In the genomic region with DNA sequence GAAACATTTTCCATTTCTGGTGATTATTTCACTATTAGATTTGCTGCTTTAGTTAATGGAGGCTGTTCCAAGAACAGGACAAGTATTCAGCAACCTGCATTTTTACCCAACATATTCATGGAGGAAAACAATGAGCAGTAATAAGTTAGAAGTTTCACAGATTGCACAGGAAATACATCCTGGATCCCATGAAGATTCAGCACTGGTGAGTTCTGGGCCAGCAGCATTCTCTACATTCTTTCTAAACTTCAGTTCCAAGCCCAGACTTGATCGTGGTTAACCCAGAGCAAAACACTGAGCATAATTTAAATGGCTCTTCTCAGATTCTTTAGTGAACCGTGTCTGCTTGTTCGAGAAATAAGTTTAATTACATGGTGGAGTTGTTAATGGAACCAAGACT, we compare ENCODE assay signal across 12 cellular contexts. TPM values are rescaled to one million over a fixed set of nuclear protein-coding genes. Genes with fewer than 3 reads are reported as not detected.
DNase-seq lines count a peak whose midpoint lies in the region; TF ChIP-seq lines count a peak whose summit lies in the region.
"Had no signal": no experiment of that assay in that cellular context is flagged by ENCODE, and none has a peak within 500 bp of the region (broad histone marks: within the 10 kb centered on the region; RNA-seq: fewer than 3 reads in every experiment).

No MANE protein-coding gene starts in this region.

- TF ChIP-seq POLR2A in breast epithelium (IDR thresholded peaks at IDR 0.05) = no peak

- H3K27me3 ChIP-seq in HUES64 (ENCODE audit: insufficient read depth, low read length) (peaks cover 28% of the 10 kb centered on the region), breast epithelium (no peaks in the 10 kb centered on the region), HAP-1 (ENCODE audit: low read depth) (no peaks in the 10 kb centered on the region)

- H3K4me3 ChIP-seq in HUES64 (ENCODE audit: low read length) (peak overlapping the region; percentile 71; the same call in 1 of the 2 replicates), breast epithelium (no peak overlapping the region), HAP-1 (no peak overlapping the region)
- H3K4me3 ChIP-seq: colonic mucosa, sigmoid colon had no signal

- in situ Hi-C loops in HAP-1 (cut with MboI; ENCODE audit: low sequenced_read_pairs) = loop anchor here (25.0 kb wide), 1 partner anchor 840 kb away; no protein-coding TSS in a partner anchor

- peaks cover 24% of the 10 kb centered on the region for H3K4me1 ChIP-seq in HUES64 (ENCODE audit: insufficient read depth, low read length)
- peaks cover 6 to 8% of the 10 kb centered on the region in 2 donors for H3K4me1 ChIP-seq in breast epithelium
- H3K4me1 ChIP-seq in HAP-1 = peaks cover 8% of the 10 kb centered on the region; the same call in 1 of the 2 replicates

- peak; percentile 62 for DNase-seq in AG08396 (ENCODE audit: low spot score)
- peak in 1 of 2 donors; percentile 66 for DNase-seq in breast epithelium (ENCODE audit: low spot score in 2 of 2)
- peak; percentile 83 for DNase-seq in kidney glomerular epithelial cell (lab: John Stamatoyannopoulos, UW)
- DNase-seq in HAP-1 (ENCODE audit: low spot score in 2 of 2) = no peak
- DNase-seq in caudate nucleus (lab: John Stamatoyannopoulos, UW) = no peak
- no peak for DNase-seq in HUDEP-2 (lab: John Stamatoyannopoulos, UW; ENCODE audit: unreplicated experiment in 76 of 76)
- DNase-seq in GM19238 (ENCODE audit: insufficient read length, low spot score) = no peak
- DNase-seq: activated CD8-positive, alpha-beta memory T cell treated with anti-CD3 and anti-CD28 coated beads, Interleukin-2, amount 50 U/mL, for 4 hours; CD4-positive, CD25-positive, alpha-beta regulatory T cell; colonic mucosa; sigmoid colon had no signal

- WGBS in HUES64 = 77% methylated on average over 3 of the region's 3 CpGs

- no peaks in the 10 kb centered on the region for H3K9me3 ChIP-seq in HUES64 (ENCODE audit: insufficient read depth, low read depth, low read length)
- no peaks in the 10 kb centered on the region for H3K9me3 ChIP-seq in breast epithelium
- H3K9me3 ChIP-seq in HAP-1 = no peaks in the 10 kb centered on the region
- H3K9me3 ChIP-seq: colonic mucosa, sigmoid colon had no signal

- intact Hi-C loops in breast epithelium (cut with DNase I; ENCODE audit: low total_unique reads) = no loop called here

- H3K27ac ChIP-seq in HUES64 (ENCODE audit: low read depth, low read length) (no peak overlapping the region), breast epithelium (peak overlapping the region; percentile 66 to 78), caudate nucleus (ENCODE audit: low read depth, low read length) (no peak overlapping the region)
- H3K27ac ChIP-seq: colonic mucosa had no signal

- TF ChIP-seq CTCF in breast epithelium (IDR thresholded peaks at IDR 0.05) = no peak

- H3K9ac ChIP-seq in HUES64 (ENCODE audit: low read depth, low read length) = no peak overlapping the region

- H3K36me3 ChIP-seq in HUES64 (ENCODE audit: insufficient read depth, low read length) (peaks cover 8% of the 10 kb centered on the region; the same call in 1 of the 2 replicates), breast epithelium (no peaks in the 10 kb centered on the region), HAP-1 (replicated peaks) (no peaks in the 10 kb centered on the region)
- H3K36me3 ChIP-seq: colonic mucosa, sigmoid colon had no signal

RNA-seq across cellular contexts. Expression of a gene that starts 3.8 kb away (rescaled TPM):
- polyA plus RNA-seq in HUES64 (2013, experiment 1 of 2) = 11.3 TPM
- polyA plus RNA-seq in HUES64 (2013, experiment 2 of 2) = 12.2 TPM
- total RNA-seq in breast epithelium = 10 to 100 TPM in 1 of 3 donors, 1 to 10 TPM in 2; 1.1 to 12.1 (median 8.3) TPM
- total RNA-seq: CD4-positive, CD25-positive, alpha-beta regulatory T cell had no signal
- polyA plus RNA-seq: CD4-positive, CD25-positive, alpha-beta regulatory T cell had no signal

RNA-seq across cellular contexts. Expression of a gene that starts 40.5 kb away (rescaled TPM):
- polyA plus RNA-seq in HUES64 (2013, experiment 1 of 2) = 16.0 TPM
- 28.7 TPM for polyA plus RNA-seq in HUES64 (2013, experiment 2 of 2)
- 10 to 100 TPM; 31.2 to 47.0 (median 33.1) TPM for total RNA-seq in breast epithelium

Comparison
In these comparisons a context has a peak if more than half of its experiments do, and no peak if none do; other contexts are left out.
1. DNase-seq: peak in AG08396 (single experiment) and kidney glomerular epithelial cell (single experiment); none in HAP-1 (0 of 2), caudate nucleus (0 of 61), HUDEP-2 (0 of 76) and GM19238 (single experiment).
2. H3K27ac ChIP-seq: peak in breast epithelium (2 of 2); none in HUES64 (single experiment) and caudate nucleus (single experiment).